ENCODE assay signal across 33 cellular contexts in genomic region chr10:117539271-117539876, GRCh38. TPM values are rescaled to one million over a fixed set of nuclear protein-coding genes. Genes with fewer than 3 reads are reported as not detected.
DNase-seq lines count a peak whose midpoint lies in the region; ATAC-seq and TF ChIP-seq lines count a peak whose summit lies in the region.
"Had no signal": no experiment of that assay in that cellular context is flagged by ENCODE, and none has a peak within 500 bp of the region (broad histone marks: within the 10 kb centered on the region; RNA-seq: fewer than 3 reads in every experiment).

No MANE protein-coding gene starts in this region.

- WGBS in thyroid gland, 2 donors, result 35 to 42% methylated on average over 5 to 11 of the region's 11 CpGs

- ATAC-seq in GM18861 (IDR thresholded peaks at IDR 0.05; ENCODE audit: unreplicated experiment), result no peak
- ATAC-seq in HG02885 (IDR thresholded peaks at IDR 0.05; ENCODE audit: poor library complexity, unreplicated experiment), result no peak
- no peak for ATAC-seq in HG03135 (IDR thresholded peaks at IDR 0.05; ENCODE audit: unreplicated experiment)
- ATAC-seq: HCT116; left ventricle myocardium superior; naive thymus-derived CD8-positive, alpha-beta T cell; PC-3; WTC11 had no signal

- peaks cover 99% of the 10 kb centered on the region for H3K27me3 Mint-ChIP-seq in neural crest cell (ENCODE audit: low read depth)

- H3K27ac ChIP-seq in thyroid gland, result no peak overlapping the region
- H3K27ac ChIP-seq: BLaER1, SK-N-MC, spleen, testis had no signal

- H3K36me3 ChIP-seq in adipocyte (ENCODE audit: control insufficient read depth, insufficient read depth, low read length, severe bottlenecking) (no peaks in the 10 kb centered on the region), thyroid gland (no peaks in the 10 kb centered on the region)
- H3K36me3 ChIP-seq: BLaER1, ovary, spleen had no signal

- DNase-seq in adipocyte (ENCODE audit: low read depth) (no peak), kidney glomerular epithelial cell (lab: John Stamatoyannopoulos, UW) (peak; percentile 39), neural crest cell (ENCODE audit: low read depth, low spot score) (no peak), thyroid gland (no peak)
- DNase-seq: activated CD4-positive, alpha-beta T cell treated with anti-CD3 and anti-CD28 coated beads, Interleukin-2, amount 10 ng/mL, durations not matched to agents 24 days and 14 days; activated CD8-positive, alpha-beta memory T cell treated with anti-CD3 and anti-CD28 coated beads for 24 hours; activated T-cell treated with anti-CD3 and anti-CD28 coated beads for 4 hours; amygdala; hippocampal formation; left ventricle myocardium superior; midbrain; naive thymus-derived CD8-positive, alpha-beta T cell; NCI-H1048; NCI-H2171; ovary; PC-3; spleen; stimulated activated CD4-positive, alpha-beta T cell treated with anti-CD3 and anti-CD28 coated beads, Interleukin-2, amount 100 ng/mL, for 24 hours; testis had no signal

- intact Hi-C loops in thyroid gland (cut with DNase I), result no loop called here

- no peak for TF ChIP-seq POLR2A in thyroid gland (IDR thresholded peaks at IDR 0.05)

- H3K4me1 ChIP-seq in adipocyte (ENCODE audit: control insufficient read depth, insufficient read depth, low read length) (peaks cover 23% of the 10 kb centered on the region), thyroid gland (peaks cover 28 to 53% of the 10 kb centered on the region in 2 donors)

- H3K27ac Mint-ChIP-seq in neural crest cell (ENCODE audit: unreplicated experiment), result no peak overlapping the region
- H3K27ac Mint-ChIP-seq: activated CD4-positive, alpha-beta T cell treated with anti-CD3 and anti-CD28 coated beads, Interleukin-2, amount 10 ng/mL, durations not matched to agents 24 days and 14 days; activated naive CD4-positive, alpha-beta T cell treated with anti-CD3 and anti-CD28 coated beads, Interleukin-2, amount 50 U/mL, for 24 hours; activated T-helper 2 cell treated with anti-CD3 and anti-CD28 coated beads, Interferon-gamma antibody, Interleukin-2, Interleukin-4, amounts not matched to agents 10 μg/mL and 5 μg/mL and 100 μg/mL, durations not matched to agents 14 hours and 24 hours and 36 hours; naive thymus-derived CD8-positive, alpha-beta T cell; stimulated activated naive CD8-positive, alpha-beta T cell treated with anti-CD3 and anti-CD28 coated beads, Interleukin-15, Interleukin-2, amounts not matched to agents 100 ng/mL and 50 ng/mL, for 24 hours; WTC11 had no signal

- H3K9me3 ChIP-seq in adipocyte (ENCODE audit: control insufficient read depth, low read length) (no peaks in the 10 kb centered on the region), thyroid gland (no peaks in the 10 kb centered on the region)
- H3K9me3 ChIP-seq: ovary, spleen, testis had no signal

- H3K9ac ChIP-seq in adipocyte (ENCODE audit: low read length), result peak overlapping the region; percentile 81
- H3K9ac ChIP-seq: BLaER1 had no signal

- H3K36me3 Mint-ChIP-seq in neural crest cell (ENCODE audit: low read depth), result no peaks in the 10 kb centered on the region
- H3K36me3 Mint-ChIP-seq: activated naive CD4-positive, alpha-beta T cell treated with anti-CD3 and anti-CD28 coated beads, Interleukin-2, amount 50 U/mL, for 24 hours; naive thymus-derived CD8-positive, alpha-beta T cell; WTC11 had no signal

- peaks cover 22% of the 10 kb centered on the region for H3K4me1 Mint-ChIP-seq in neural crest cell

- no peak for TF ChIP-seq CTCF in neural crest cell (conservative IDR thresholded peaks at IDR 0.05)
- TF ChIP-seq CTCF in thyroid gland (IDR thresholded peaks at IDR 0.05), result no peak

- H3K4me3 ChIP-seq in adipocyte (ENCODE audit: low read length) (peak overlapping the region; percentile 96), thyroid gland (replicated peaks in 1 of 3) (no peak overlapping the region)
- H3K4me3 ChIP-seq: BLaER1, SK-N-MC, spleen, testis had no signal

- H3K9me3 Mint-ChIP-seq in neural crest cell, result no peaks in the 10 kb centered on the region
- H3K9me3 Mint-ChIP-seq: activated CD4-positive, alpha-beta T cell treated with anti-CD3 and anti-CD28 coated beads, Interleukin-2, amount 10 ng/mL, durations not matched to agents 24 days and 14 days; activated naive CD4-positive, alpha-beta T cell treated with anti-CD3 and anti-CD28 coated beads, Interleukin-2, amount 50 U/mL, for 24 hours; activated T-helper 2 cell treated with anti-CD3 and anti-CD28 coated beads, Interferon-gamma antibody, Interleukin-2, Interleukin-4, amounts not matched to agents 10 μg/mL and 5 μg/mL and 100 μg/mL, durations not matched to agents 14 hours and 24 hours and 36 hours; naive thymus-derived CD8-positive, alpha-beta T cell; stimulated activated naive CD8-positive, alpha-beta T cell treated with anti-CD3 and anti-CD28 coated beads, Interleukin-15, Interleukin-2, amounts not matched to agents 100 ng/mL and 50 ng/mL, for 24 hours; WTC11 had no signal

- H3K27me3 ChIP-seq in adipocyte (replicated peaks; ENCODE audit: control insufficient read depth, insufficient read depth, low read length), result no peaks in the 10 kb centered on the region
- H3K27me3 ChIP-seq in thyroid gland, result peaks cover 67% of the 10 kb centered on the region
- H3K27me3 ChIP-seq: ovary had no signal

- H3K4me3 Mint-ChIP-seq in neural crest cell, result peak overlapping the region; percentile 66
- H3K4me3 Mint-ChIP-seq: activated CD4-positive, alpha-beta T cell treated with anti-CD3 and anti-CD28 coated beads, Interleukin-2, amount 10 ng/mL, durations not matched to agents 24 days and 14 days; activated naive CD4-positive, alpha-beta T cell treated with anti-CD3 and anti-CD28 coated beads, Interleukin-2, amount 50 U/mL, for 24 hours; naive thymus-derived CD8-positive, alpha-beta T cell; stimulated activated naive CD8-positive, alpha-beta T cell treated with anti-CD3 and anti-CD28 coated beads, Interleukin-15, Interleukin-2, amounts not matched to agents 100 ng/mL and 50 ng/mL, for 24 hours; WTC11 had no signal

RNA-seq across cellular contexts. Expression of gene EMX2, which starts 3.2 kb away (rescaled TPM):
- total RNA-seq in neural crest cell (1.0 and 1.1 TPM in 2 replicates), thyroid gland (1 to 10 TPM in 1 of 4 donors, not detected in 3; 1.0 TPM)
- total RNA-seq: activated CD4-positive, alpha-beta T cell treated with anti-CD3 and anti-CD28 coated beads, Interleukin-2, amount 10 ng/mL, durations not matched to agents 24 days and 14 days; activated T-helper 2 cell treated with anti-CD3 and anti-CD28 coated beads, Interferon-gamma antibody, Interleukin-2, Interleukin-4, amounts not matched to agents 10 μg/mL and 5 μg/mL and 100 μg/mL, durations not matched to agents 14 hours and 24 hours and 36 hours; bronchial epithelial cell; endothelial cell of umbilical vein; HT-29; naive thymus-derived CD8-positive, alpha-beta T cell; PC-3; spleen; T-helper 1 cell treated with Interleukin-12 subunit alpha and Interleukin-12 subunit beta and Interleukin-4 antibody, amounts not matched to agents 30 ng/mL and 1 ng/mL, for 36 hours; WTC11 had no signal
